ENCODE assay signal across 35 cellular contexts in genomic region chrX:9698566-9698965, GRCh38.
DNase-seq lines count a peak whose midpoint lies in the region; ATAC-seq and TF ChIP-seq lines count a peak whose summit lies in the region.
"Had no signal": no experiment of that assay in that cellular context is flagged by ENCODE, and none has a peak within 500 bp of the region (broad histone marks: within the 10 kb centered on the region; RNA-seq: fewer than 3 reads in every experiment).

No MANE protein-coding gene starts in this region.

- no peaks in the 10 kb centered on the region for H3K9me3 ChIP-seq in T-helper 17 cell (ENCODE audit: control insufficient read depth, low read length, poor library complexity, severe bottlenecking)
- H3K9me3 ChIP-seq: A549, BE2C, Caco-2 had no signal

- H3K27me3 Mint-ChIP-seq in T-helper 17 cell = no peaks in the 10 kb centered on the region
- no peaks in the 10 kb centered on the region for H3K27me3 Mint-ChIP-seq in chondrocyte (ENCODE audit: low read depth)
- H3K27me3 Mint-ChIP-seq in GM23338 (ENCODE audit: insufficient read depth, low read depth, poor library complexity) = no peaks in the 10 kb centered on the region
- H3K27me3 Mint-ChIP-seq: B cell; CD4-positive, alpha-beta memory T cell; CD4-positive, alpha-beta T cell; CD4-positive, CD25-positive, alpha-beta regulatory T cell; CD8-positive, alpha-beta memory T cell had no signal

- H3F3A ChIP-seq in GM23338 (replicated peaks; ENCODE audit: low read depth) = no peaks in the 10 kb centered on the region

- H3K27ac Mint-ChIP-seq in T-helper 17 cell (peak overlapping the region; percentile 14), chondrocyte (ENCODE audit: unreplicated experiment) (no peak overlapping the region), GM23338 (no peak overlapping the region)
- peak overlapping the region; percentile 60 for H3K27ac Mint-ChIP-seq in stimulated activated effector memory CD8-positive, alpha-beta T cell treated with anti-CD3 and anti-CD28 coated beads, Interleukin-12 subunit alpha, Interleukin-12 subunit beta, amount 100 ng/mL, for 72 hours
- H3K27ac Mint-ChIP-seq: B cell; CD4-positive, alpha-beta memory T cell; CD4-positive, alpha-beta T cell; CD8-positive, alpha-beta T cell had no signal

- H3K4me3 Mint-ChIP-seq in T-helper 17 cell = no peak overlapping the region
- no peak overlapping the region for H3K4me3 Mint-ChIP-seq in chondrocyte (ENCODE audit: unreplicated experiment)
- no peak overlapping the region for H3K4me3 Mint-ChIP-seq in stimulated activated effector memory CD8-positive, alpha-beta T cell treated with anti-CD3 and anti-CD28 coated beads, Interleukin-12 subunit alpha, Interleukin-12 subunit beta, amount 100 ng/mL, for 72 hours
- H3K4me3 Mint-ChIP-seq in GM23338 = no peak overlapping the region
- H3K4me3 Mint-ChIP-seq: B cell; CD14-positive monocyte; CD4-positive, alpha-beta memory T cell; CD4-positive, alpha-beta T cell; CD4-positive, CD25-positive, alpha-beta regulatory T cell; CD8-positive, alpha-beta memory T cell; CD8-positive, alpha-beta T cell had no signal

- TF ChIP-seq CTCF in chondrocyte (IDR thresholded peaks at IDR 0.05) (no peak), GM23338 (conservative IDR thresholded peaks at IDR 0.05; ENCODE audit: low read depth in 2 of 2) (no peak)

- H3K36me3 ChIP-seq in GM23338 (ENCODE audit: insufficient read depth) = no peaks in the 10 kb centered on the region
- H3K36me3 ChIP-seq: BE2C had no signal

- H3K27me3 ChIP-seq in GM23338 (ENCODE audit: insufficient read depth) = no peaks in the 10 kb centered on the region
- H3K27me3 ChIP-seq: BE2C; BLaER1; BLaER1 treated with 17β-estradiol and CSF1 and Interleukin-3, amounts not matched to agents 10 nM and 100 nM had no signal

- no peaks in the 10 kb centered on the region for H4K20me1 ChIP-seq in GM23338 (replicated peaks; ENCODE audit: insufficient read depth)
- H4K20me1 ChIP-seq: BLaER1 had no signal

- H3K9me3 Mint-ChIP-seq in chondrocyte (ENCODE audit: low read depth) (peaks cover 21% of the 10 kb centered on the region), GM23338 (no peaks in the 10 kb centered on the region)
- H3K9me3 Mint-ChIP-seq in stimulated activated effector memory CD8-positive, alpha-beta T cell treated with anti-CD3 and anti-CD28 coated beads, Interleukin-12 subunit alpha, Interleukin-12 subunit beta, amount 100 ng/mL, for 72 hours = no peaks in the 10 kb centered on the region
- H3K9me3 Mint-ChIP-seq: CD4-positive, alpha-beta memory T cell; CD4-positive, alpha-beta T cell; CD8-positive, alpha-beta memory T cell; CD8-positive, alpha-beta T cell had no signal

- no peak overlapping the region for H2AFZ ChIP-seq in GM23338

- intact Hi-C loops in posterior vena cava (cut with DNase I) = no loop called here

- DNase-seq in T-helper 17 cell (no peak), chondrocyte (ENCODE audit: low spot score) (peak; percentile 59), posterior vena cava (ENCODE audit: low spot score) (peak; percentile 70), GM23338 (ENCODE audit: low spot score) (no peak), kidney tubule cell (ENCODE audit: low spot score) (no peak)
- DNase-seq in stimulated activated effector memory CD8-positive, alpha-beta T cell treated with anti-CD3 and anti-CD28 coated beads, Interleukin-12 subunit alpha, Interleukin-12 subunit beta, amount 100 ng/mL, for 72 hours (ENCODE audit: low spot score in 2 of 2) = no peak
- DNase-seq: 8988T; ACHN; AML-193; BE2C; C1 segment of cervical spinal cord; Caco-2; Calu3; CD4-positive, alpha-beta memory T cell; CD4-positive, alpha-beta T cell; CD4-positive, CD25-positive, alpha-beta regulatory T cell; CD8-positive, alpha-beta memory T cell; CD8-positive, alpha-beta T cell; COR-L47; DMS 273 treated with DMSO at 0.1 percent for 48 hours; DMS153; DMS53; DMS79; DMS79 treated with DMSO at 0.1 percent for 48 hours; DND-41; EL had no signal

- ATAC-seq in T-helper 17 cell (no peak), GM18520 (IDR thresholded peaks at IDR 0.05; ENCODE audit: unreplicated experiment) (no peak), GM23338 (no peak), HG03469 (IDR thresholded peaks at IDR 0.05; ENCODE audit: unreplicated experiment) (no peak)
- no peak for ATAC-seq in stimulated activated effector memory CD8-positive, alpha-beta T cell treated with anti-CD3 and anti-CD28 coated beads, Interleukin-12 subunit alpha, Interleukin-12 subunit beta, amount 100 ng/mL, for 72 hours
- ATAC-seq: A549; CD8-positive, alpha-beta T cell had no signal

- no peak overlapping the region for H3K27ac ChIP-seq in GM23338 (ENCODE audit: low read depth)
- H3K27ac ChIP-seq: 22Rv1; A549; BLaER1; BLaER1 treated with 17β-estradiol and CSF1 and Interleukin-3, amounts not matched to agents 10 nM and 100 nM; C4-2B had no signal

- no peaks in the 10 kb centered on the region for H3K79me2 ChIP-seq in GM23338 (replicated peaks; ENCODE audit: insufficient read depth)

- H3K4me2 ChIP-seq in GM23338 = no peak overlapping the region
- H3K4me2 ChIP-seq: A549; BLaER1; BLaER1 treated with 17β-estradiol and CSF1 and Interleukin-3, amounts not matched to agents 10 nM and 100 nM had no signal

- no peaks in the 10 kb centered on the region for H3K4me1 ChIP-seq in GM23338 (ENCODE audit: insufficient read depth)
- H3K4me1 ChIP-seq: A549, BE2C, Caco-2 had no signal

- H3K36me3 Mint-ChIP-seq in T-helper 17 cell (ENCODE audit: low read depth) = no peaks in the 10 kb centered on the region
- H3K36me3 Mint-ChIP-seq in chondrocyte (ENCODE audit: low read depth) = peaks cover 20% of the 10 kb centered on the region
- H3K36me3 Mint-ChIP-seq in stimulated activated effector memory CD8-positive, alpha-beta T cell treated with anti-CD3 and anti-CD28 coated beads, Interleukin-12 subunit alpha, Interleukin-12 subunit beta, amount 100 ng/mL, for 72 hours = peaks cover 46% of the 10 kb centered on the region
- H3K36me3 Mint-ChIP-seq in GM23338 (ENCODE audit: low read depth) = peaks cover 24% of the 10 kb centered on the region

- H3K4me1 Mint-ChIP-seq in T-helper 17 cell (no peaks in the 10 kb centered on the region), chondrocyte (ENCODE audit: low read depth) (peaks cover 6% of the 10 kb centered on the region), GM23338 (no peaks in the 10 kb centered on the region)
- H3K4me1 Mint-ChIP-seq in stimulated activated effector memory CD8-positive, alpha-beta T cell treated with anti-CD3 and anti-CD28 coated beads, Interleukin-12 subunit alpha, Interleukin-12 subunit beta, amount 100 ng/mL, for 72 hours = peaks cover 2% of the 10 kb centered on the region
- H3K4me1 Mint-ChIP-seq: B cell, CD14-positive monocyte had no signal

- H3K4me3 ChIP-seq in GM23338 = no peak overlapping the region
- H3K4me3 ChIP-seq: A549; BLaER1; BLaER1 treated with 17β-estradiol and CSF1 and Interleukin-3, amounts not matched to agents 10 nM and 100 nM had no signal

- H3K9me2 ChIP-seq in GM23338 (ENCODE audit: insufficient read depth) = no peaks in the 10 kb centered on the region

TF ChIP-seq in GM23338, 12 proteins besides CTCF, POLR2A, EP300 and RAD21 (continues in another document):
- TF ChIP-seq ZNF114 (CRISPR knock-in tag; IDR thresholded peaks at IDR 0.05) = no peak
- TF ChIP-seq EZH2phosphoT487 (IDR thresholded peaks at IDR 0.05; ENCODE audit: unreplicated experiment) = no peak
- TF ChIP-seq STAT1 (IDR thresholded peaks at IDR 0.05; ENCODE audit: unreplicated experiment) = no peak
- no peak for TF ChIP-seq EZH2 (IDR thresholded peaks at IDR 0.05; ENCODE audit: low read depth, unreplicated experiment)
- no peak for TF ChIP-seq JUNB (IDR thresholded peaks at IDR 0.05; ENCODE audit: unreplicated experiment)
- TF ChIP-seq POLR2AphosphoS5 (IDR thresholded peaks at IDR 0.05; ENCODE audit: low read depth) = no peak
- no peak for TF ChIP-seq CREB1 (CRISPR knock-in tag; IDR thresholded peaks at IDR 0.05; ENCODE audit: low read depth)
- TF ChIP-seq, protein P1, sequence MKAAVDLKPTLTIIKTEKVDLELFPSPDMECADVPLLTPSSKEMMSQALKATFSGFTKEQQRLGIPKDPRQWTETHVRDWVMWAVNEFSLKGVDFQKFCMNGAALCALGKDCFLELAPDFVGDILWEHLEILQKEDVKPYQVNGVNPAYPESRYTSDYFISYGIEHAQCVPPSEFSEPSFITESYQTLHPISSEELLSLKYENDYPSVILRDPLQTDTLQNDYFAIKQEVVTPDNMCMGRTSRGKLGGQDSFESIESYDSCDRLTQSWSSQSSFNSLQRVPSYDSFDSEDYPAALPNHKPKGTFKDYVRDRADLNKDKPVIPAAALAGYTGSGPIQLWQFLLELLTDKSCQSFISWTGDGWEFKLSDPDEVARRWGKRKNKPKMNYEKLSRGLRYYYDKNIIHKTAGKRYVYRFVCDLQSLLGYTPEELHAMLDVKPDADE (IDR thresholded peaks at IDR 0.05) = no peak

Comparison
In these comparisons a context has a peak if more than half of its experiments do, and no peak if none do; other contexts are left out.
1. DNase-seq: peak in chondrocyte (single experiment) and posterior vena cava (single experiment); none in T-helper 17 cell (0 of 3), stimulated activated effector memory CD8-positive, alpha-beta T cell treated with anti-CD3 and anti-CD28 coated beads, Interleukin-12 subunit alpha, Interleukin-12 subunit beta, amount 100 ng/mL, for 72 hours (0 of 2), GM23338 (single experiment) and kidney tubule cell (single experiment).
2. H3K27ac Mint-ChIP-seq: peak in T-helper 17 cell (single experiment) and stimulated activated effector memory CD8-positive, alpha-beta T cell treated with anti-CD3 and anti-CD28 coated beads, Interleukin-12 subunit alpha, Interleukin-12 subunit beta, amount 100 ng/mL, for 72 hours (single experiment); none in chondrocyte (single experiment) and GM23338 (single experiment).